ENCODE assay signal across 1 cellular context in the genomic region with DNA sequence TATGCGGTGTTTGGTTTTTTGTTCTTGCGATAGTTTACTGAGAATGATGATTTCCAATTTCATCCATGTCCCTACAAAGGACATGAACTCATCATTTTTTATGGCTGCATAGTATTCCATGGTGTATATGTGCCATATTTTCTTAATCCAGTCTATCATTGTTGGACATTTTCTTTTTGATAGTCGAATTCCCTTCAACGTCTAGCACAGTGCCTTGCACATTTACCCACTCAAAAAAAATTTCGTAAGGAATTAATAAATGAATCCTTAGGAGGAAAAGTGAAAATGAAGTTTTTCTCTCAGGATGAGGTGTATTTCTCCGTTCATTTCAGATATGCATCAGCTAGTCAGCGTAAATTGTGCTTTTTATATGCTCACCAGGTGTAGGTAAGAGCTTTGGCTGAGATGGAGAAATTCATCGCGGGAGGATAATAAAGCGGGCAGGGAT.
TF ChIP-seq lines count a peak whose summit lies in the region.

No MANE protein-coding gene starts in this region.

TF ChIP-seq in HEK293, 187 proteins besides CTCF, POLR2A, EP300 and RAD21 (continued from another document):
- TF ChIP-seq, protein P1, sequence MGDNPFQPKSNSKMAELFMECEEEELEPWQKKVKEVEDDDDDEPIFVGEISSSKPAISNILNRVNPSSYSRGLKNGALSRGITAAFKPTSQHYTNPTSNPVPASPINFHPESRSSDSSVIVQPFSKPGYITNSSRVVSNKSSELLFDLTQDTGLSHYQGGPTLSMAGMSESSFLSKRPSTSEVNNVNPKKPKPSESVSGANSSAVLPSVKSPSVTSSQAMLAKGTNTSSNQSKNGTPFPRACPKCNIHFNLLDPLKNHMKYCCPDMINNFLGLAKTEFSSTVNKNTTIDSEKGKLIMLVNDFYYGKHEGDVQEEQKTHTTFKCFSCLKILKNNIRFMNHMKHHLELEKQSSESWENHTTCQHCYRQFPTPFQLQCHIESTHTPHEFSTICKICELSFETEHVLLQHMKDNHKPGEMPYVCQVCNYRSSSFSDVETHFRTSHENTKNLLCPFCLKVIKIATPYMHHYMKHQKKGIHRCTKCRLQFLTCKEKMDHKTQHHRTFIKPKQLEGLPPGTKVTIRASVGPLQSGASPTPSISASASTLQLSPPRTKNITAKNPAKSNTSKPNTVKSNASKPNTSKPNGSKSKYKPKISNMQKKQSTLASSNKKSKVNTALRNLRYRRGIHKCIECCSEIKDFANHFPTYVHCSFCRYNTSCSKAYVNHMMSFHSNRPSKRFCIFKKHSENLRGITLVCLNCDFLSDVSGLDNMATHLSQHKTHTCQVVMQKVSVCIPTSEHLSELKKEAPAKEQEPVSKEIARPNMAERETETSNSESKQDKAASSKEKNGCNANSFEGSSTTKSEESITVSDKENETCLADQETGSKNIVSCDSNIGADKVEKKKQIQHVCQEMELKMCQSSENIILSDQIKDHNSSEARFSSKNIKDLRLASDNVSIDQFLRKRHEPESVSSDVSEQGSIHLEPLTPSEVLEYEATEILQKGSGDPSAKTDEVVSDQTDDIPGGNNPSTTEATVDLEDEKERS (tag by site-specific recombination; IDR thresholded peaks at IDR 0.05), result peak; percentile 69; the same call in 1 of the 2 replicates
- TF ChIP-seq, protein P2, sequence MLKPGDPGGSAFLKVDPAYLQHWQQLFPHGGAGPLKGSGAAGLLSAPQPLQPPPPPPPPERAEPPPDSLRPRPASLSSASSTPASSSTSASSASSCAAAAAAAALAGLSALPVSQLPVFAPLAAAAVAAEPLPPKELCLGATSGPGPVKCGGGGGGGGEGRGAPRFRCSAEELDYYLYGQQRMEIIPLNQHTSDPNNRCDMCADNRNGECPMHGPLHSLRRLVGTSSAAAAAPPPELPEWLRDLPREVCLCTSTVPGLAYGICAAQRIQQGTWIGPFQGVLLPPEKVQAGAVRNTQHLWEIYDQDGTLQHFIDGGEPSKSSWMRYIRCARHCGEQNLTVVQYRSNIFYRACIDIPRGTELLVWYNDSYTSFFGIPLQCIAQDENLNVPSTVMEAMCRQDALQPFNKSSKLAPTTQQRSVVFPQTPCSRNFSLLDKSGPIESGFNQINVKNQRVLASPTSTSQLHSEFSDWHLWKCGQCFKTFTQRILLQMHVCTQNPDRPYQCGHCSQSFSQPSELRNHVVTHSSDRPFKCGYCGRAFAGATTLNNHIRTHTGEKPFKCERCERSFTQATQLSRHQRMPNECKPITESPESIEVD (tag by site-specific recombination; IDR thresholded peaks at IDR 0.05), result peak; percentile 32; the same call in 1 of the 2 replicates
- 0 out of 2 replicates have a peak, but pooled peaks have one; percentile 14 for TF ChIP-seq ZNF366 (tag by site-specific recombination; conservative IDR thresholded peaks at IDR 0.05)
